ENCODE assay signal across 31 cellular contexts in genomic region chr9:34644766-34645314, GRCh38. TPM values are rescaled to one million over a fixed set of nuclear protein-coding genes. Genes with fewer than 3 reads are reported as not detected.
A peak's percentile ranks its signal among the peaks of the same experiment; 100 is the strongest.
DNase-seq lines count a peak whose midpoint lies in the region; TF ChIP-seq lines count a peak whose summit lies in the region.
"Had no signal": no experiment of that assay in that cellular context is flagged by ENCODE, and none has a peak within 500 bp of the region (broad histone marks: within the 10 kb centered on the region; RNA-seq: fewer than 3 reads in every experiment).

No MANE protein-coding gene starts in this region.

- no peaks in the 10 kb centered on the region for H3K27me3 ChIP-seq in Caco-2 (replicated peaks; ENCODE audit: control insufficient read depth, insufficient read depth, low read length)
- no peaks in the 10 kb centered on the region for H3K27me3 ChIP-seq in iPS-20b (ENCODE audit: insufficient read depth, low read length)
- H3K27me3 ChIP-seq in parathyroid adenoma (ENCODE audit: control insufficient read depth, insufficient read depth, low read length) = no peaks in the 10 kb centered on the region
- H3K27me3 ChIP-seq: testis, uterus had no signal

- no peaks in the 10 kb centered on the region for H3K9me3 Mint-ChIP-seq in Caco-2 (ENCODE audit: unreplicated experiment)
- H3K9me3 Mint-ChIP-seq: activated naive CD4-positive, alpha-beta T cell treated with anti-CD3 and anti-CD28 coated beads, Interleukin-2, amount 50 U/mL, for 72 hours; naive B cell had no signal

- H3K27me3 Mint-ChIP-seq in Caco-2 (ENCODE audit: insufficient read depth, unreplicated experiment) = no peaks in the 10 kb centered on the region
- H3K27me3 Mint-ChIP-seq: naive B cell had no signal

- H3K4me1 Mint-ChIP-seq in Caco-2 (ENCODE audit: low read depth, unreplicated experiment) = peaks cover 28% of the 10 kb centered on the region

- H2AFZ ChIP-seq in parathyroid adenoma = peak overlapping the region; percentile 42

- H3K27ac ChIP-seq in iPS-20b (ENCODE audit: low read length) (peak overlapping the region; percentile 49), parathyroid adenoma (peak overlapping the region; percentile 19)
- H3K27ac ChIP-seq: testis, uterus had no signal

- H3K36me3 Mint-ChIP-seq in Caco-2 (ENCODE audit: insufficient read depth, unreplicated experiment) = peaks cover 13% of the 10 kb centered on the region

- H3K4me3 ChIP-seq in Caco-2 (ENCODE audit: low read depth, low read length) (no peak overlapping the region), iPS-20b (ENCODE audit: low read length) (peak overlapping the region; percentile 53), parathyroid adenoma (ENCODE audit: low read depth, low read length) (no peak overlapping the region)
- H3K4me3 ChIP-seq: GM12878, testis, uterus had no signal

- intact Hi-C loops in Caco-2 (cut with micrococcal nuclease; ENCODE audit: unreplicated experiment) = loop anchor here (1.0 kb wide), 1 partner anchor 7 kb away; the partner anchor contains the start of gene IL11RA

- peak; percentile 72 to 81 for DNase-seq in Caco-2
- DNase-seq in HuH-7 (ENCODE audit: low spot score) = peak; percentile 43
- no peak for DNase-seq in GOT3 (lab: John Stamatoyannopoulos, UW)
- DNase-seq in NCI-H345 treated with DMSO at 0.1 percent for 48 hours (lab: John Stamatoyannopoulos, UW; ENCODE audit: unreplicated experiment) = no peak
- no peak for DNase-seq in retina
- no peak for DNase-seq in RKO (ENCODE audit: low spot score)
- DNase-seq: activated CD4-positive, CD25-positive, alpha-beta regulatory T cell treated with anti-CD3 and anti-CD28 coated beads, Interleukin-2, amount 50 U/mL, for 72 hours; activated CD8-positive, alpha-beta T cell treated with anti-CD3 and anti-CD28 coated beads, Interleukin-2, amount 10 ng/mL, durations not matched to agents 7 days and 5 days; aorta; effector CD8-positive, alpha-beta T cell; glutamatergic neuron; KG1; naive B cell; NCI-H1436; NCI-H345; NCI-H774; stimulated activated CD4-positive, alpha-beta T cell treated with anti-CD3 and anti-CD28 coated beads, Interleukin-15, amount 100 ng/mL, for 24 hours; stimulated activated naive CD4-positive, alpha-beta T cell treated with Interleukin-2 at 50 U/mL for 16 hours; T-helper 1 cell; testis; uterus had no signal

- no peak for TF ChIP-seq CTCF in Caco-2 (IDR thresholded peaks at IDR 0.05; ENCODE audit: insufficient read depth in 1 of 2, low read depth in 1 of 2, low read length in 1 of 2, severe bottlenecking in 1 of 2, unreplicated experiment in 1 of 2)
- TF ChIP-seq CTCF in parathyroid adenoma (IDR thresholded peaks at IDR 0.05) = no peak

- H3K4me3 Mint-ChIP-seq in Caco-2 (ENCODE audit: unreplicated experiment) = peak overlapping the region; percentile 42
- H3K4me3 Mint-ChIP-seq: activated CD8-positive, alpha-beta T cell treated with anti-CD3 and anti-CD28 coated beads, Interleukin-2, amount 10 ng/mL, durations not matched to agents 7 days and 5 days; CD14-positive monocyte had no signal

- H3K9me3 ChIP-seq in Caco-2 (no peaks in the 10 kb centered on the region), iPS-20b (ENCODE audit: insufficient read depth, low read depth, low read length) (no peaks in the 10 kb centered on the region), parathyroid adenoma (ENCODE audit: control insufficient read depth, low read length) (no peaks in the 10 kb centered on the region)
- H3K9me3 ChIP-seq: testis, uterus had no signal

- H3K36me3 ChIP-seq in Caco-2 (ENCODE audit: control insufficient read depth, insufficient read depth, low read length) (no peaks in the 10 kb centered on the region), iPS-20b (ENCODE audit: insufficient read depth, low read depth, low read length) (peaks cover 20% of the 10 kb centered on the region), parathyroid adenoma (ENCODE audit: control insufficient read depth, insufficient read depth, low read length) (no peaks in the 10 kb centered on the region)
- H3K36me3 ChIP-seq: uterus had no signal

- BruUV-seq in Caco-2 (replicated peaks; lab: Mats Ljungman, UMichigan) = no TSS peak

- CTCF ChIA-PET in Caco-2 (lab: Charles Lee) = interaction anchor here (0.6 to 1.0 kb wide), 4 partner anchors 11 to 58 kb away, joined by 3 to 6 read pairs (median 4); no protein-coding TSS in a partner anchor

- H3K4me1 ChIP-seq in Caco-2 (peaks cover 30% of the 10 kb centered on the region), iPS-20b (ENCODE audit: insufficient read depth, low read length) (peaks cover 12% of the 10 kb centered on the region), parathyroid adenoma (peaks cover 6% of the 10 kb centered on the region)
- H3K4me1 ChIP-seq: uterus had no signal

- H3K79me2 ChIP-seq in parathyroid adenoma = peaks cover 3% of the 10 kb centered on the region

- H3K27ac Mint-ChIP-seq in Caco-2 (ENCODE audit: unreplicated experiment) = peak overlapping the region; percentile 69
- H3K27ac Mint-ChIP-seq: activated CD8-positive, alpha-beta T cell treated with anti-CD3 and anti-CD28 coated beads, Interleukin-2, amount 10 ng/mL, durations not matched to agents 7 days and 5 days; activated naive CD4-positive, alpha-beta T cell treated with anti-CD3 and anti-CD28 coated beads, Interleukin-2, amount 50 U/mL, for 72 hours had no signal

- H3K9ac ChIP-seq in iPS-20b (ENCODE audit: low read depth, low read length) (peak overlapping the region; percentile 42), parathyroid adenoma (no peak overlapping the region)

- no peak overlapping the region for H3K4me2 ChIP-seq in parathyroid adenoma (ENCODE audit: low read length)

- POLR2A ChIA-PET in Caco-2 (lab: Charles Lee) = interaction anchor here (0.5 kb wide), 1 partner anchor 1001 kb away, joined by 4 read pairs; no protein-coding TSS in a partner anchor

RNA-seq across cellular contexts. Expression of gene GALT, which starts 1.6 kb away (rescaled TPM):
- total RNA-seq in Caco-2 (2022) = 50.1 and 52.0 TPM in 2 replicates

RNA-seq across cellular contexts. Expression of gene IL11RA, which starts 7.1 kb away (rescaled TPM):
- total RNA-seq in Caco-2 (2022) = 5.6 and 7.1 TPM in 2 replicates

RNA-seq across cellular contexts. Expression of gene SIGMAR1, which starts 7.3 kb away (rescaled TPM):
- 102 and 103 TPM in 2 replicates for total RNA-seq in Caco-2 (2022)

RNA-seq across cellular contexts. Expression of gene ARID3C, which starts 16.0 kb away (rescaled TPM):
- total RNA-seq in Caco-2 (2022) = not detected in 2 replicates
- total RNA-seq: aorta, epithelial cell of proximal tubule, GM12878, osteocyte, RPMI7951 had no signal

RNA-seq across cellular contexts. Expression of gene CCL27, which starts 17.6 kb away (rescaled TPM):
- not detected in 2 replicates for total RNA-seq in Caco-2 (2022)
- total RNA-seq: activated CD8-positive, alpha-beta T cell treated with anti-CD3 and anti-CD28 coated beads, Interleukin-2, amount 10 ng/mL, durations not matched to agents 7 days and 5 days; aorta; epithelial cell of proximal tubule; GM12878; RPMI7951; sciatic nerve; SK-MEL-5; uterus had no signal

Comparison
In these comparisons a context has a peak if more than half of its experiments do, and no peak if none do; other contexts are left out.
1. DNase-seq: peak in Caco-2 (2 of 2) and HuH-7 (single experiment); none in GOT3 (single experiment), NCI-H345 treated with DMSO at 0.1 percent for 48 hours (single experiment), retina (single experiment) and RKO (single experiment).